1 cellular context compared by ENCODE assay signal in the genomic region with DNA sequence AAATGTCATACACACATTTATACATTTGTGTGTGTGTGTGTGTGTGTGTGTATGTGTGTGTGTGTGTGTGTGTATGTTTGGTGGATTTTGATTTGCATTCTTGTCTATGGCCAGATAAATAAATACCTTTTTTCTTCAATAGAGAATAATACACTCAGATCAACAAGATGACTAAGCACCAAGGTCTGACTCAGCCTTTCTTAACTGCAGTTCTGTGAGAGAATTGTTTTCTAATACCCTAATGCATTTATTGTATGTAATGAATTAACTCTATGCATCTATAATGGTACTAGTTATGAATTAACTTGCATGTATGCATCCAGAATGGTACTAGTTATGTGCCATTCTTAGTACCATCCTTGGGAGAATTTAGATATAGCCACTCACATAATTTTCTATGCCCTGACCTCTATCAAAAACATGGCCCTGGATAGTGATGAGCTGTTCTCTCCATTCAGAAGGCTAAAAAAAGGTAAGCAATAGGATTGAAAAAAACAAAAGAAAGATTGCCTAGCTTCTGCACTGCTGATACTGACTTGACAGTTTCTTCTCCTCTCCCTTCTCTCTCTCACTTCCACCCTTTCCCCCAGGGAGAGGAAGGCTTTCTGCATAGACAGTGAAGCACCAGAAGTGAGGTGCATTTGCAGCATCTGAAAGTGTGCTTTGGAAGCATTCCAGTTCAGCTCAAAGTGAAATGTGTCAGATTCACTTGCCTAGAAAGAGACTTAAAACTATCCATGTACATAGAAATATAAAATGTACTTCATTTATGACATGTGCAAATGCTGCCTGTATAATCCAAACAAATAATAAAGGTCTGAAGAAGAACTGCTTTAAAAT.
TF ChIP-seq lines count a peak whose summit lies in the region.

No MANE protein-coding gene starts in this region.

TF ChIP-seq in GM23338, 12 proteins besides CTCF, POLR2A, EP300 and RAD21 (continued from another document):
- TF ChIP-seq, protein P1, sequence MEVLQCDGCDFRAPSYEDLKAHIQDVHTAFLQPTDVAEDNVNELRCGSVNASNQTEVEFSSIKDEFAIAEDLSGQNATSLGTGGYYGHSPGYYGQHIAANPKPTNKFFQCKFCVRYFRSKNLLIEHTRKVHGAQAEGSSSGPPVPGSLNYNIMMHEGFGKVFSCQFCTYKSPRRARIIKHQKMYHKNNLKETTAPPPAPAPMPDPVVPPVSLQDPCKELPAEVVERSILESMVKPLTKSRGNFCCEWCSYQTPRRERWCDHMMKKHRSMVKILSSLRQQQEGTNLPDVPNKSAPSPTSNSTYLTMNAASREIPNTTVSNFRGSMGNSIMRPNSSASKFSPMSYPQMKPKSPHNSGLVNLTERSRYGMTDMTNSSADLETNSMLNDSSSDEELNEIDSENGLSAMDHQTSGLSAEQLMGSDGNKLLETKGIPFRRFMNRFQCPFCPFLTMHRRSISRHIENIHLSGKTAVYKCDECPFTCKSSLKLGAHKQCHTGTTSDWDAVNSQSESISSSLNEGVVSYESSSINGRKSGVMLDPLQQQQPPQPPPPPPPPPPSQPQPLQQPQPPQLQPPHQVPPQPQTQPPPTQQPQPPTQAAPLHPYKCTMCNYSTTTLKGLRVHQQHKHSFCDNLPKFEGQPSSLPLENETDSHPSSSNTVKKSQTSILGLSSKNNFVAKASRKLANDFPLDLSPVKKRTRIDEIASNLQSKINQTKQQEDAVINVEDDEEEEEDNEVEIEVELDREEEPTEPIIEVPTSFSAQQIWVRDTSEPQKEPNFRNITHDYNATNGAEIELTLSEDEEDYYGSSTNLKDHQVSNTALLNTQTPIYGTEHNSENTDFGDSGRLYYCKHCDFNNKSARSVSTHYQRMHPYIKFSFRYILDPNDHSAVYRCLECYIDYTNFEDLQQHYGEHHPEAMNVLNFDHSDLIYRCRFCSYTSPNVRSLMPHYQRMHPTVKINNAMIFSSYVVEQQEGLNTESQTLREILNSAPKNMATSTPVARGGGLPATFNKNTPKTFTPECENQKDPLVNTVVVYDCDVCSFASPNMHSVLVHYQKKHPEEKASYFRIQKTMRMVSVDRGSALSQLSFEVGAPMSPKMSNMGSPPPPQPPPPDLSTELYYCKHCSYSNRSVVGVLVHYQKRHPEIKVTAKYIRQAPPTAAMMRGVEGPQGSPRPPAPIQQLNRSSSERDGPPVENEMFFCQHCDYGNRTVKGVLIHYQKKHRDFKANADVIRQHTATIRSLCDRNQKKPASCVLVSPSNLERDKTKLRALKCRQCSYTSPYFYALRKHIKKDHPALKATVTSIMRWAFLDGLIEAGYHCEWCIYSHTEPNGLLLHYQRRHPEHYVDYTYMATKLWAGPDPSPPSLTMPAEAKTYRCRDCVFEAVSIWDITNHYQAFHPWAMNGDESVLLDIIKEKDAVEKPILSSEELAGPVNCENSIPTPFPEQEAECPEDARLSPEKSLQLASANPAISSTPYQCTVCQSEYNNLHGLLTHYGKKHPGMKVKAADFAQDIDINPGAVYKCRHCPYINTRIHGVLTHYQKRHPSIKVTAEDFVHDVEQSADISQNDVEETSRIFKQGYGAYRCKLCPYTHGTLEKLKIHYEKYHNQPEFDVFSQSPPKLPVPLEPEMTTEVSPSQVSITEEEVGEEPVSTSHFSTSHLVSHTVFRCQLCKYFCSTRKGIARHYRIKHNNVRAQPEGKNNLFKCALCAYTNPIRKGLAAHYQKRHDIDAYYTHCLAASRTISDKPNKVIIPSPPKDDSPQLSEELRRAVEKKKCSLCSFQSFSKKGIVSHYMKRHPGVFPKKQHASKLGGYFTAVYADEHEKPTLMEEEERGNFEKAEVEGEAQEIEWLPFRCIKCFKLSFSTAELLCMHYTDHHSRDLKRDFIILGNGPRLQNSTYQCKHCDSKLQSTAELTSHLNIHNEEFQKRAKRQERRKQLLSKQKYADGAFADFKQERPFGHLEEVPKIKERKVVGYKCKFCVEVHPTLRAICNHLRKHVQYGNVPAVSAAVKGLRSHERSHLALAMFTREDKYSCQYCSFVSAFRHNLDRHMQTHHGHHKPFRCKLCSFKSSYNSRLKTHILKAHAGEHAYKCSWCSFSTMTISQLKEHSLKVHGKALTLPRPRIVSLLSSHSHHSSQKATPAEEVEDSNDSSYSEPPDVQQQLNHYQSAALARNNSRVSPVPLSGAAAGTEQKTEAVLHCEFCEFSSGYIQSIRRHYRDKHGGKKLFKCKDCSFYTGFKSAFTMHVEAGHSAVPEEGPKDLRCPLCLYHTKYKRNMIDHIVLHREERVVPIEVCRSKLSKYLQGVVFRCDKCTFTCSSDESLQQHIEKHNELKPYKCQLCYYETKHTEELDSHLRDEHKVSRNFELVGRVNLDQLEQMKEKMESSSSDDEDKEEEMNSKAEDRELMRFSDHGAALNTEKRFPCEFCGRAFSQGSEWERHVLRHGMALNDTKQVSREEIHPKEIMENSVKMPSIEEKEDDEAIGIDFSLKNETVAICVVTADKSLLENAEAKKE (CRISPR knock-in tag; IDR thresholded peaks at IDR 0.05) = no peak
- TF ChIP-seq, protein P2, sequence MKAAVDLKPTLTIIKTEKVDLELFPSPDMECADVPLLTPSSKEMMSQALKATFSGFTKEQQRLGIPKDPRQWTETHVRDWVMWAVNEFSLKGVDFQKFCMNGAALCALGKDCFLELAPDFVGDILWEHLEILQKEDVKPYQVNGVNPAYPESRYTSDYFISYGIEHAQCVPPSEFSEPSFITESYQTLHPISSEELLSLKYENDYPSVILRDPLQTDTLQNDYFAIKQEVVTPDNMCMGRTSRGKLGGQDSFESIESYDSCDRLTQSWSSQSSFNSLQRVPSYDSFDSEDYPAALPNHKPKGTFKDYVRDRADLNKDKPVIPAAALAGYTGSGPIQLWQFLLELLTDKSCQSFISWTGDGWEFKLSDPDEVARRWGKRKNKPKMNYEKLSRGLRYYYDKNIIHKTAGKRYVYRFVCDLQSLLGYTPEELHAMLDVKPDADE (IDR thresholded peaks at IDR 0.05) = no peak
- TF ChIP-seq EZH2 (IDR thresholded peaks at IDR 0.05; ENCODE audit: low read depth, unreplicated experiment) = no peak
- TF ChIP-seq, protein P3, sequence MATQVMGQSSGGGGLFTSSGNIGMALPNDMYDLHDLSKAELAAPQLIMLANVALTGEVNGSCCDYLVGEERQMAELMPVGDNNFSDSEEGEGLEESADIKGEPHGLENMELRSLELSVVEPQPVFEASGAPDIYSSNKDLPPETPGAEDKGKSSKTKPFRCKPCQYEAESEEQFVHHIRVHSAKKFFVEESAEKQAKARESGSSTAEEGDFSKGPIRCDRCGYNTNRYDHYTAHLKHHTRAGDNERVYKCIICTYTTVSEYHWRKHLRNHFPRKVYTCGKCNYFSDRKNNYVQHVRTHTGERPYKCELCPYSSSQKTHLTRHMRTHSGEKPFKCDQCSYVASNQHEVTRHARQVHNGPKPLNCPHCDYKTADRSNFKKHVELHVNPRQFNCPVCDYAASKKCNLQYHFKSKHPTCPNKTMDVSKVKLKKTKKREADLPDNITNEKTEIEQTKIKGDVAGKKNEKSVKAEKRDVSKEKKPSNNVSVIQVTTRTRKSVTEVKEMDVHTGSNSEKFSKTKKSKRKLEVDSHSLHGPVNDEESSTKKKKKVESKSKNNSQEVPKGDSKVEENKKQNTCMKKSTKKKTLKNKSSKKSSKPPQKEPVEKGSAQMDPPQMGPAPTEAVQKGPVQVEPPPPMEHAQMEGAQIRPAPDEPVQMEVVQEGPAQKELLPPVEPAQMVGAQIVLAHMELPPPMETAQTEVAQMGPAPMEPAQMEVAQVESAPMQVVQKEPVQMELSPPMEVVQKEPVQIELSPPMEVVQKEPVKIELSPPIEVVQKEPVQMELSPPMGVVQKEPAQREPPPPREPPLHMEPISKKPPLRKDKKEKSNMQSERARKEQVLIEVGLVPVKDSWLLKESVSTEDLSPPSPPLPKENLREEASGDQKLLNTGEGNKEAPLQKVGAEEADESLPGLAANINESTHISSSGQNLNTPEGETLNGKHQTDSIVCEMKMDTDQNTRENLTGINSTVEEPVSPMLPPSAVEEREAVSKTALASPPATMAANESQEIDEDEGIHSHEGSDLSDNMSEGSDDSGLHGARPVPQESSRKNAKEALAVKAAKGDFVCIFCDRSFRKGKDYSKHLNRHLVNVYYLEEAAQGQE (IDR thresholded peaks at IDR 0.05; ENCODE audit: unreplicated experiment) = no peak
- no peak for TF ChIP-seq ZNF331 (CRISPR knock-in tag; IDR thresholded peaks at IDR 0.05; ENCODE audit: low read depth)
- no peak for TF ChIP-seq ZNF114 (CRISPR knock-in tag; IDR thresholded peaks at IDR 0.05)
- no peak for TF ChIP-seq POLR2AphosphoS5 (IDR thresholded peaks at IDR 0.05; ENCODE audit: low read depth)
- TF ChIP-seq NANOG (IDR thresholded peaks at IDR 0.05; ENCODE audit: borderline replicate concordance) = no peak
- no peak for TF ChIP-seq EZH2phosphoT487 (IDR thresholded peaks at IDR 0.05; ENCODE audit: unreplicated experiment)
- no peak for TF ChIP-seq CREB1 (CRISPR knock-in tag; IDR thresholded peaks at IDR 0.05; ENCODE audit: low read depth)
